In the genomic region with DNA sequence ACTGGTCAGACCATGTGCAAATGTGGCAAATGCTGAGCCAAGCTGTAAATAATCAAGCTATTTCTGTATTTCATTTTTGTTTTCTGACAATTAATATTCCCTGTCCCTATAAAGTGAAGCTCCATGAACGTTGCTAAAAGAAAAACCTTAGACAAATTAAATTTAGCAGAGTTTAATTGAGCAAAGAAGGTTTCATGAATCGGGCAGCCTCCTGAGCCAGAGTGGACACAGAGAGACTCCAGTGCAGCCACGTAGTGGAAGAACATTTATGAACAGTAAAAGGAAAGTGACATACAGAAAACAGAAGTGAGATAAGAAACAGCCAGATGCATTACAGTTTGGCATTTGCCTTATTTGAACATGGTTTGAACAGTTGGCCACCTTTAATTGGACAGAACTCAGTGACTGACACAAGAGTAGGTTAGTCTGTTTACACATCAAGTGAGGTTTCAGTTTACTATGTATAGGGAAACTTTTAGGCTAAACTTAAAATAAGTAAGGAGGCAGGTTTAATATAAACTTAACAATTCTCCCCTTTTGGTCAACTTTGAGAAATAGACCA, we compare ENCODE assay signal across 20 cellular contexts.
DNase-seq lines count a peak whose midpoint lies in the region; ATAC-seq lines count a peak whose summit lies in the region.
"Had no signal": no experiment of that assay in that cellular context is flagged by ENCODE, and none has a peak within 500 bp of the region (broad histone marks: within the 10 kb centered on the region; RNA-seq: fewer than 3 reads in every experiment).

No MANE protein-coding gene starts in this region.

- H3K27ac Mint-ChIP-seq in stimulated activated naive B cell treated with anti-CD40 and anti-IgM and Interleukin-4, amounts not matched to agents 10 μg/mL and 1 μg/mL and 100 μg/mL, for 72 hours: no peak overlapping the region
- H3K27ac Mint-ChIP-seq: activated CD4-positive, alpha-beta T cell treated with anti-CD3 and anti-CD28 coated beads for 36 hours; dendritic cell treated with granulocyte-macrophage colony-stimulating factor and Interleukin-4, amounts not matched to agents 40 ng/mL and 50 ng/mL, for 4 days had no signal

- H3K36me3 Mint-ChIP-seq in stimulated activated naive B cell treated with anti-CD40 and anti-IgM and Interleukin-4, amounts not matched to agents 10 μg/mL and 1 μg/mL and 100 μg/mL, for 72 hours: no peaks in the 10 kb centered on the region

- ATAC-seq in GM18909 (IDR thresholded peaks at IDR 0.05; ENCODE audit: poor library complexity, unreplicated experiment) (peak; percentile 23), GM21576 (IDR thresholded peaks at IDR 0.05; ENCODE audit: unreplicated experiment) (peak; percentile 44), HG03175 (IDR thresholded peaks at IDR 0.05; ENCODE audit: unreplicated experiment) (peak; percentile 26)
- peak; percentile 58 to 67 for ATAC-seq in stimulated activated naive B cell treated with anti-CD40 and anti-IgM and Interleukin-4, amounts not matched to agents 10 μg/mL and 1 μg/mL and 100 μg/mL, for 72 hours (replicated peaks)
- ATAC-seq: activated CD4-positive, alpha-beta T cell treated with anti-CD3 and anti-CD28 coated beads for 36 hours; right cardiac atrium had no signal

- no peak overlapping the region for H3K4me3 Mint-ChIP-seq in stimulated activated naive B cell treated with anti-CD40 and anti-IgM and Interleukin-4, amounts not matched to agents 10 μg/mL and 1 μg/mL and 100 μg/mL, for 72 hours
- H3K4me3 Mint-ChIP-seq: activated CD4-positive, alpha-beta T cell treated with anti-CD3 and anti-CD28 coated beads for 36 hours; dendritic cell treated with granulocyte-macrophage colony-stimulating factor and Interleukin-4, amounts not matched to agents 40 ng/mL and 50 ng/mL, for 4 days had no signal

- no peak for DNase-seq in stimulated activated naive B cell treated with anti-CD40 and anti-IgM and Interleukin-4, amounts not matched to agents 10 μg/mL and 1 μg/mL and 100 μg/mL, for 72 hours
- no peak for DNase-seq in SHP77 (lab: John Stamatoyannopoulos, UW)
- DNase-seq in NK-92 treated with Interleukin-12 subunit alpha and Interleukin-12 subunit beta, amount 100 ng/mL, for 24 hours (lab: John Stamatoyannopoulos, UW): no peak
- no peak for DNase-seq in caudate nucleus (lab: John Stamatoyannopoulos, UW)
- DNase-seq: activated CD4-positive, alpha-beta T cell treated with anti-CD3 and anti-CD28 coated beads for 36 hours; activated gamma-delta T cell; adrenal gland; DND-41; hippocampal formation; kidney; NCI-H1105; NCI-H2081; NCI-H446 treated with DMSO at 0.1 percent for 48 hours; right cardiac atrium had no signal

- peaks cover 5 to 6% of the 10 kb centered on the region in 2 donors for H3K4me1 Mint-ChIP-seq in stimulated activated naive B cell treated with anti-CD40 and anti-IgM and Interleukin-4, amounts not matched to agents 10 μg/mL and 1 μg/mL and 100 μg/mL, for 72 hours

- peaks cover 0 to 5% of the 10 kb centered on the region in 2 donors for H3K27me3 Mint-ChIP-seq in stimulated activated naive B cell treated with anti-CD40 and anti-IgM and Interleukin-4, amounts not matched to agents 10 μg/mL and 1 μg/mL and 100 μg/mL, for 72 hours
- H3K27me3 Mint-ChIP-seq: activated CD4-positive, alpha-beta T cell treated with anti-CD3 and anti-CD28 coated beads for 36 hours; dendritic cell treated with granulocyte-macrophage colony-stimulating factor and Interleukin-4, amounts not matched to agents 40 ng/mL and 50 ng/mL, for 4 days had no signal

- no peak overlapping the region for H3K27ac ChIP-seq in caudate nucleus (ENCODE audit: low read depth, low read length)
- H3K27ac ChIP-seq: adrenal gland, RWPE1, thoracic aorta had no signal

- peaks cover 0 to 2% of the 10 kb centered on the region in 2 donors for H3K9me3 Mint-ChIP-seq in stimulated activated naive B cell treated with anti-CD40 and anti-IgM and Interleukin-4, amounts not matched to agents 10 μg/mL and 1 μg/mL and 100 μg/mL, for 72 hours
- H3K9me3 Mint-ChIP-seq: dendritic cell treated with granulocyte-macrophage colony-stimulating factor and Interleukin-4, amounts not matched to agents 40 ng/mL and 50 ng/mL, for 4 days had no signal
